9 cellular contexts compared by ENCODE assay signal in genomic region chr7:158383665-158384064, GRCh38.
"Had no signal": no experiment of that assay in that cellular context is flagged by ENCODE, and none has a peak within 500 bp of the region (broad histone marks: within the 10 kb centered on the region; RNA-seq: fewer than 3 reads in every experiment).

No MANE protein-coding gene starts in this region.

- H2AFZ ChIP-seq: GM23248 had no signal

- H3K27ac Mint-ChIP-seq: HFFc6, IgD-negative memory B cell had no signal

- H3K4me1 Mint-ChIP-seq: IgD-negative memory B cell had no signal

- H3K36me3 ChIP-seq: HAP-1 had no signal

- H3K4me3 Mint-ChIP-seq: HFFc6 had no signal

- H3K4me3 ChIP-seq: GM23248, HAP-1 had no signal

- H3K9me3 ChIP-seq: HAP-1 had no signal

- H3K9ac ChIP-seq: GM23248 had no signal

- H3K27me3 Mint-ChIP-seq: IgD-negative memory B cell had no signal

- DNase-seq: GM23248, GOT3, H7, HFFc6, KG1 had no signal

- H3K36me3 Mint-ChIP-seq: IgD-negative memory B cell had no signal

- H3K27ac ChIP-seq: GM23248, HL-60 had no signal

- ATAC-seq: HCT116 had no signal

- H3K4me1 ChIP-seq: HAP-1 had no signal
